ENCODE assay signal across 2 cellular contexts in genomic region chr1:2205191-2205952, GRCh38.
TF ChIP-seq lines count a peak whose summit lies in the region.

No MANE protein-coding gene starts in this region.

TF ChIP-seq in IMR-90, 13 proteins besides CTCF, POLR2A, EP300 and RAD21 (continued from another document):
- TF ChIP-seq MAZ (IDR thresholded peaks at IDR 0.05; ENCODE audit: borderline replicate concordance, low read depth, low read length): peak; percentile 72; the same call in 1 of the 2 replicates
TF ChIP-seq in IMR-90: peak in this region for 1.

TF ChIP-seq in SK-N-SH treated with all-trans-retinoic acid at 6 μM for 48 hours, 23 proteins besides CTCF, POLR2A, EP300 and RAD21 (continued from another document):
- TF ChIP-seq, protein P1, sequence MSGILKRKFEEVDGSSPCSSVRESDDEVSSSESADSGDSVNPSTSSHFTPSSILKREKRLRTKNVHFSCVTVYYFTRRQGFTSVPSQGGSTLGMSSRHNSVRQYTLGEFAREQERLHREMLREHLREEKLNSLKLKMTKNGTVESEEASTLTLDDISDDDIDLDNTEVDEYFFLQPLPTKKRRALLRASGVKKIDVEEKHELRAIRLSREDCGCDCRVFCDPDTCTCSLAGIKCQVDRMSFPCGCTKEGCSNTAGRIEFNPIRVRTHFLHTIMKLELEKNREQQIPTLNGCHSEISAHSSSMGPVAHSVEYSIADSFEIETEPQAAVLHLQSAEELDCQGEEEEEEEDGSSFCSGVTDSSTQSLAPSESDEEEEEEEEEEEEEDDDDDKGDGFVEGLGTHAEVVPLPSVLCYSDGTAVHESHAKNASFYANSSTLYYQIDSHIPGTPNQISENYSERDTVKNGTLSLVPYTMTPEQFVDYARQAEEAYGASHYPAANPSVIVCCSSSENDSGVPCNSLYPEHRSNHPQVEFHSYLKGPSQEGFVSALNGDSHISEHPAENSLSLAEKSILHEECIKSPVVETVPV (CRISPR knock-in tag; IDR thresholded peaks at IDR 0.05): no peak
- TF ChIP-seq ISL1 (CRISPR knock-in tag; IDR thresholded peaks at IDR 0.05) (no peak), CSDC2 (CRISPR knock-in tag; IDR thresholded peaks at IDR 0.05) (no peak), TSHZ2 (CRISPR knock-in tag; IDR thresholded peaks at IDR 0.05) (no peak), TOX (CRISPR knock-in tag; IDR thresholded peaks at IDR 0.05; ENCODE audit: borderline replicate concordance) (no peak), PPARA (CRISPR knock-in tag; IDR thresholded peaks at IDR 0.05; ENCODE audit: borderline replicate concordance) (no peak), ESRRG (CRISPR knock-in tag; IDR thresholded peaks at IDR 0.05) (no peak), TCF4 (CRISPR knock-in tag; IDR thresholded peaks at IDR 0.05; ENCODE audit: borderline replicate concordance) (no peak), ZFP30 (CRISPR knock-in tag; IDR thresholded peaks at IDR 0.05) (no peak), ZNF8 (CRISPR knock-in tag; IDR thresholded peaks at IDR 0.05) (no peak), ZFP3 (CRISPR knock-in tag; IDR thresholded peaks at IDR 0.05) (no peak), BACH2 (CRISPR knock-in tag; IDR thresholded peaks at IDR 0.05; ENCODE audit: borderline replicate concordance) (no peak), ZC3H10 (CRISPR knock-in tag; IDR thresholded peaks at IDR 0.05) (no peak), ZNF70 (CRISPR knock-in tag; IDR thresholded peaks at IDR 0.05) (no peak), ARNTL (CRISPR knock-in tag; IDR thresholded peaks at IDR 0.05; ENCODE audit: borderline replicate concordance, low read depth) (no peak), GLIS3 (CRISPR knock-in tag; IDR thresholded peaks at IDR 0.05) (no peak)
- TF ChIP-seq, protein P2, sequence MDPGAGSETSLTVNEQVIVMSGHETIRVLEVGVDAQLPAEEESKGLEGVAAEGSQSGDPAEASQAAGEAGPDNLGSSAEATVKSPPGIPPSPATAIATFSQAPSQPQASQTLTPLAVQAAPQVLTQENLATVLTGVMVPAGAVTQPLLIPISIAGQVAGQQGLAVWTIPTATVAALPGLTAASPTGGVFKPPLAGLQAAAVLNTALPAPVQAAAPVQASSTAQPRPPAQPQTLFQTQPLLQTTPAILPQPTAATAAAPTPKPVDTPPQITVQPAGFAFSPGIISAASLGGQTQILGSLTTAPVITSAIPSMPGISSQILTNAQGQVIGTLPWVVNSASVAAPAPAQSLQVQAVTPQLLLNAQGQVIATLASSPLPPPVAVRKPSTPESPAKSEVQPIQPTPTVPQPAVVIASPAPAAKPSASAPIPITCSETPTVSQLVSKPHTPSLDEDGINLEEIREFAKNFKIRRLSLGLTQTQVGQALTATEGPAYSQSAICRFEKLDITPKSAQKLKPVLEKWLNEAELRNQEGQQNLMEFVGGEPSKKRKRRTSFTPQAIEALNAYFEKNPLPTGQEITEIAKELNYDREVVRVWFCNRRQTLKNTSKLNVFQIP (CRISPR knock-in tag; IDR thresholded peaks at IDR 0.05; ENCODE audit: borderline replicate concordance, low read depth): no peak
- TF ChIP-seq, protein P3, sequence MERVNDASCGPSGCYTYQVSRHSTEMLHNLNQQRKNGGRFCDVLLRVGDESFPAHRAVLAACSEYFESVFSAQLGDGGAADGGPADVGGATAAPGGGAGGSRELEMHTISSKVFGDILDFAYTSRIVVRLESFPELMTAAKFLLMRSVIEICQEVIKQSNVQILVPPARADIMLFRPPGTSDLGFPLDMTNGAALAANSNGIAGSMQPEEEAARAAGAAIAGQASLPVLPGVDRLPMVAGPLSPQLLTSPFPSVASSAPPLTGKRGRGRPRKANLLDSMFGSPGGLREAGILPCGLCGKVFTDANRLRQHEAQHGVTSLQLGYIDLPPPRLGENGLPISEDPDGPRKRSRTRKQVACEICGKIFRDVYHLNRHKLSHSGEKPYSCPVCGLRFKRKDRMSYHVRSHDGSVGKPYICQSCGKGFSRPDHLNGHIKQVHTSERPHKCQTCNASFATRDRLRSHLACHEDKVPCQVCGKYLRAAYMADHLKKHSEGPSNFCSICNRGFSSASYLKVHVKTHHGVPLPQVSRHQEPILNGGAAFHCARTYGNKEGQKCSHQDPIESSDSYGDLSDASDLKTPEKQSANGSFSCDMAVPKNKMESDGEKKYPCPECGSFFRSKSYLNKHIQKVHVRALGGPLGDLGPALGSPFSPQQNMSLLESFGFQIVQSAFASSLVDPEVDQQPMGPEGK (CRISPR knock-in tag; IDR thresholded peaks at IDR 0.05; ENCODE audit: borderline replicate concordance): no peak
